ENCODE assay signal across 13 cellular contexts in the genomic region with DNA sequence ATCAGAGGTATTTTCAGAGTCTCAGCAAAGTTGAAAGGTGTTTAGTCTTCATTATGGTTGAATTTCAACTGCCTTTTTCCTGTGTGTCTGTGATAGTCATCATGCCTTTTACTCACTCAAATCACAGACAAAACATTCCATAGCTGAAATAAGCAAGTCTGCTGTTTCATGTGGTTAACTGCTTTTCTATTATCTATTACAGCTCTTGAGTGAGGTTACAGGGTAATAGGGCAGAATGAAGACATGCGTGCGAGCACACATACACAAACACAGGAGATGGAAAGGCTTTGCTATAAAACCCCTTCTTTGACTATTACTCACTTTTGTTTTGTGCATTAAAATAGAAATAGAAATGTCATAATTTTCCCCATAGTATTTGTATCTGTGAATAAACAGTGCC.
"Had no signal": no experiment of that assay in that cellular context is flagged by ENCODE, and none has a peak within 500 bp of the region (broad histone marks: within the 10 kb centered on the region; RNA-seq: fewer than 3 reads in every experiment).

No MANE protein-coding gene starts in this region.

- H3K4me1 Mint-ChIP-seq: activated B cell treated with CpG ODN at 0.5 μM for 24 hours, neural crest cell, T-helper 17 cell had no signal

- H3K9me3 Mint-ChIP-seq: activated naive CD4-positive, alpha-beta T cell treated with anti-CD3 and anti-CD28 coated beads, Interleukin-2, amount 50 U/mL, for 72 hours had no signal

- H3K36me3 Mint-ChIP-seq: activated naive CD4-positive, alpha-beta T cell treated with anti-CD3 and anti-CD28 coated beads, Interleukin-2, amount 50 U/mL, for 72 hours had no signal

- ATAC-seq: activated naive CD4-positive, alpha-beta T cell treated with anti-CD3 and anti-CD28 coated beads, Interleukin-2, amount 50 U/mL, for 72 hours; heart right ventricle; left ventricle myocardium superior; T-helper 17 cell had no signal

- H3K4me3 Mint-ChIP-seq: activated B cell treated with CpG ODN at 0.5 μM for 24 hours, neural crest cell, T-helper 17 cell had no signal

- DNase-seq: activated B cell treated with CpG ODN at 0.5 μM for 24 hours; activated CD4-positive, alpha-beta T cell treated with anti-CD3 and anti-CD28 coated beads, Interleukin-2, amount 50 U/mL, for 1 hour; colonic mucosa; heart right ventricle; kidney; left ventricle myocardium superior; retina; stimulated activated CD4-positive, alpha-beta T cell treated with anti-CD3 and anti-CD28 coated beads, Interleukin-4, amount 100 ng/mL, for 4 hours; T-helper 17 cell; uterus had no signal

- H3K27ac Mint-ChIP-seq: activated B cell treated with CpG ODN at 0.5 μM for 24 hours; activated naive CD4-positive, alpha-beta T cell treated with anti-CD3 and anti-CD28 coated beads, Interleukin-2, amount 50 U/mL, for 72 hours; activated T-helper 2 cell treated with anti-CD3 and anti-CD28 coated beads, Interferon-gamma antibody, Interleukin-2, Interleukin-4, amounts not matched to agents 10 μg/mL and 5 μg/mL and 100 μg/mL, durations not matched to agents 14 hours and 24 hours and 36 hours; T-helper 17 cell had no signal

- H3K27me3 Mint-ChIP-seq: activated B cell treated with CpG ODN at 0.5 μM for 24 hours, T-helper 17 cell had no signal
